8 cellular contexts compared by ENCODE assay signal in the genomic region with DNA sequence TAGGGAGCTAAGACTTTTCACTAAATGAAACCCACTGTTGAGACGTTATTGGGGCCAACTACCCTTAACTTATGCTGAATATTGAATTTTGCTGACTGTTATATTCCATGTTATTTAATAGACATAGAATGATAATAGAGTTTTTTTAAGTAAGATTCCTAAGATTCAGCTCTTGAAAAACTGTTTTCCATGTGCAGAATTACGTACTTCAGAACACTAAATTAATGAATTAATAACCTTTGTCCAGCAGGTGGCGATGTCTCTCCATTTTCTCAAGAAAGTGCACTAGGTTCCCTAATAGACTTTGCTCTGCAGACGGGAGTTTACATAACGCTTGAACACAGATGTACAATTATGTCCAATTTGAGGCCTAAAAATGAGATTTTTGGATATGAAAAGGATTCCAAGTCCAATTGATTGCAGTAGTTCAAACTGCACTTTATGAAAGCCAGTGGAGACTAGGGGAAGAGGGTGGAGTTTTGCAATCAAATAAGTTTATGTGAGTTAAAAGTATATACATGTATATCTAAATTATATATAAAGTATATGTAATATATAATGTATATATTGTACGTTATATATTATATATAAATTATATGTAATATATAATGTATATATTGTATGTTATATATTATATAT.
DNase-seq lines count a peak whose midpoint lies in the region; ATAC-seq and TF ChIP-seq lines count a peak whose summit lies in the region.

No MANE protein-coding gene starts in this region.

- intact Hi-C loops in uterus (cut with DNase I; ENCODE audit: low total_unique reads): loop anchor here (10.0 kb wide), 1 partner anchor 486 kb away; no protein-coding TSS in a partner anchor

- peak overlapping the region; percentile 52; the same call in 1 of the 2 replicates for H3K9ac ChIP-seq in OCI-LY3 (ENCODE audit: low read length)
- no peak overlapping the region for H3K9ac ChIP-seq in neuronal stem cell (ENCODE audit: low read depth, low read length, poor library complexity)

- H3K27ac ChIP-seq in OCI-LY3 (ENCODE audit: low read length): peak overlapping the region; percentile 61
- H3K27ac ChIP-seq in neuronal stem cell (replicated peaks; ENCODE audit: low read length): no peak overlapping the region
- H3K27ac ChIP-seq in uterus: peak overlapping the region; percentile 24 to 55

- H3K9me3 ChIP-seq in OCI-LY3 (ENCODE audit: insufficient read depth, low read length) (no peaks in the 10 kb centered on the region), neuronal stem cell (replicated peaks in 1 of 2; ENCODE audit: control insufficient read depth in 2 of 2, insufficient read depth in 1 of 2, low read depth in 1 of 2, low read length in 2 of 2) (peaks cover 0 to 3% of the 10 kb centered on the region in 2 donors), uterus (no peaks in the 10 kb centered on the region)

- peak; percentile 88 for DNase-seq in DMS79 treated with DMSO at 0.1 percent for 48 hours (lab: John Stamatoyannopoulos, UW)
- peak; percentile 93 to 98 for DNase-seq in Kasumi-1 (lab: John Stamatoyannopoulos, UW)
- DNase-seq in activated T-cell treated with anti-CD3 and anti-CD28 coated beads for 48 hours (ENCODE audit: low read depth): peak; percentile 26
- peak; percentile 99 for DNase-seq in fibroblast of peridontal ligament (ENCODE audit: extremely low read depth)
- DNase-seq in neuronal stem cell (ENCODE audit: low spot score): peak; percentile 77
- peak; percentile 44 to 82 for DNase-seq in uterus

- peaks cover 40% of the 10 kb centered on the region for H3K36me3 ChIP-seq in OCI-LY3 (replicated peaks; ENCODE audit: low read depth, low read length)
- no peaks in the 10 kb centered on the region for H3K36me3 ChIP-seq in neuronal stem cell (replicated peaks in 1 of 2; ENCODE audit: control insufficient read depth in 2 of 2, insufficient read depth in 2 of 2, low read length in 2 of 2)
- no peaks in the 10 kb centered on the region for H3K36me3 ChIP-seq in uterus

- H3K4ac ChIP-seq in neuronal stem cell (ENCODE audit: low read length): no peak overlapping the region

- H3K4me1 ChIP-seq in OCI-LY3 (ENCODE audit: low read length) (peaks cover 43% of the 10 kb centered on the region), neuronal stem cell (ENCODE audit: control insufficient read depth in 2 of 2, insufficient read depth in 1 of 2, low read depth in 1 of 2, low read length in 2 of 2) (peaks cover 1 to 17% of the 10 kb centered on the region in 2 donors), uterus (peaks cover 0 to 10% of the 10 kb centered on the region in 2 donors)

- no peak overlapping the region for H3K23ac ChIP-seq in neuronal stem cell (ENCODE audit: low read depth, low read length, poor library complexity)

- no peak overlapping the region for H4K8ac ChIP-seq in neuronal stem cell (ENCODE audit: low read depth, low read length)

- TF ChIP-seq POLR2A in uterus (IDR thresholded peaks at IDR 0.05): no peak

- peaks cover 49% of the 10 kb centered on the region for H3K79me2 ChIP-seq in OCI-LY3 (ENCODE audit: low read length)

- H2AFZ ChIP-seq in OCI-LY3 (ENCODE audit: low read depth, low read length) (no peak overlapping the region), neuronal stem cell (ENCODE audit: low read length) (no peak overlapping the region)

- H3K14ac ChIP-seq in neuronal stem cell (ENCODE audit: low read length): no peak overlapping the region

- WGBS in neuronal stem cell (ENCODE audit: extremely low coverage in 2 of 2, insufficient read length in 2 of 2, insufficient replicate concordance in 1 of 2), 2 donors: no CpG with 5 or more reads among the region's 6 CpGs

- peaks cover 4% of the 10 kb centered on the region; the same call in 1 of the 2 replicates for H4K20me1 ChIP-seq in OCI-LY3 (ENCODE audit: insufficient read depth, low read length)

- H3K4me3 ChIP-seq in OCI-LY3 (ENCODE audit: low read length) (no peak overlapping the region), neuronal stem cell (ENCODE audit: low read length in 2 of 2) (no peak overlapping the region), uterus (no peak overlapping the region)

- H3K18ac ChIP-seq in neuronal stem cell (ENCODE audit: low read length): no peak overlapping the region

- no peak overlapping the region for H2BK12ac ChIP-seq in neuronal stem cell (ENCODE audit: low read length)

- H2BK5ac ChIP-seq in neuronal stem cell (ENCODE audit: low read length): no peak overlapping the region

- no peak overlapping the region for H2AK5ac ChIP-seq in neuronal stem cell (ENCODE audit: low read depth, low read length)

- H3K27me3 ChIP-seq in OCI-LY3 (ENCODE audit: low read depth, low read length) (no peaks in the 10 kb centered on the region), neuronal stem cell (ENCODE audit: control insufficient read depth in 3 of 3, insufficient read depth in 3 of 3, low read depth in 1 of 3, low read length in 3 of 3) (no peaks in the 10 kb centered on the region), uterus (no peaks in the 10 kb centered on the region)

- no peak for ATAC-seq in HG03439 (IDR thresholded peaks at IDR 0.05; ENCODE audit: unreplicated experiment)

- TF ChIP-seq CTCF in OCI-LY3 (IDR thresholded peaks at IDR 0.05; ENCODE audit: low read depth, low read length) (peak; percentile 70), uterus (IDR thresholded peaks at IDR 0.05) (peak; percentile 72 to 88 (median 80))

- no peak overlapping the region for H2BK120ac ChIP-seq in neuronal stem cell (ENCODE audit: low read depth, low read length)

- H2BK15ac ChIP-seq in neuronal stem cell (ENCODE audit: low read length): no peak overlapping the region

- no peaks in the 10 kb centered on the region for H3K79me1 ChIP-seq in neuronal stem cell (ENCODE audit: low read depth, low read length)

- H4K91ac ChIP-seq in neuronal stem cell (ENCODE audit: low read depth, low read length, poor library complexity): no peak overlapping the region

- H3K4me2 ChIP-seq in OCI-LY3 (ENCODE audit: low read length) (peak overlapping the region; percentile 51), neuronal stem cell (ENCODE audit: insufficient read depth, low read length, poor library complexity, severe bottlenecking) (no peak overlapping the region)

Comparison
In these comparisons a context has a peak if more than half of its experiments do, and no peak if none do; other contexts are left out.
1. DNase-seq: peak in every context shown above with its lines; median percentile 99 in fibroblast of peridontal ligament; 96 in Kasumi-1; 88 in DMS79 treated with DMSO at 0.1 percent for 48 hours; 77 in neuronal stem cell; 63 in uterus; 26 in activated T-cell treated with anti-CD3 and anti-CD28 coated beads for 48 hours.